Comparison of ENCODE assay signal across 8 cellular contexts in the genomic region with DNA sequence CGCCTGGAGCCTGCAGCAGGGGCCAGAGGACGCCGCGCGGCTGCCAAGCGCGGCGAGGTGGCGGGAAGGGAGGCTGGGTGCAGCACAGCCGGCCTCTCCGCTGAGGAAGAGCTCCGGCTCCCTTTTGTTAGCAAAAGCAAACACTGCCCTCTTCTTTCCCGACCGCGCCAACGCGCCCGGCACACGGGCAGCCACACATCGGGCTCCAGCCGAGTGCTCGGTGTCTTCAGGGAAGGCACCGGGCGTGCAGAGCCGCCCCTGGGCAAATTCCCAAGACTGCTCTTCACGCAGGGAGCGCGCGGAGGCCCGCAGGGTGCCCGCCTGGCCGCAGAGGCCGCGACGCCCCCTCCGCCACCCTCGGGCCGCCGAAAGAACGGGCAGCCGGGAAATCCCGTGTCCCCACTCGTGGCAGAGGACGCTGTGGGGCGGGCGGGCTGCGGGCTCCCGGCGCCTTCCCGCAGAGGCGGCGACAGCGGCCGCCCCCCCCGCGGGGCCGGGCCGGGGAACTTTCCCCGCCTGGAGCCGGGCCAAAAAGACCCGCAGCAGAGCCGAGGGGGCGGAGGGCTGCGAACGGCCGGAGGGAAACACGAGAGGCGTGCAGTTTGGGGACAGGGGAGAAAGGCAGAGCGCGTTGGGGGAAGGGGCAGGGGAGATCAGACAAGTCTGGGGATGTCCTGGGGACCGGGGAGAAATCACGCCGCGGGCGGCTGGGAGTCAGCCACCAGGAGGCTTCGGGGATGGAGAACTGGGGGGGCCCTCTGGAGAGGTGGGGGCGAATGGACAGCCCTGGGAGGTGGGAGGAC. TPM values are rescaled to one million over a fixed set of nuclear protein-coding genes. Genes with fewer than 3 reads are reported as not detected.
DNase-seq lines count a peak whose midpoint lies in the region; ATAC-seq and TF ChIP-seq lines count a peak whose summit lies in the region.

No MANE protein-coding gene starts in this region.

- H3K27ac ChIP-seq in HUES48 (ENCODE audit: low read depth, low read length), result no peak overlapping the region
- peak overlapping the region; percentile 28 to 89 (median 76) for H3K27ac ChIP-seq in body of pancreas

- no peak overlapping the region for H3K9ac ChIP-seq in HUES48 (ENCODE audit: low read depth, low read length)

- H3K27me3 ChIP-seq in HUES48 (ENCODE audit: control insufficient read depth, insufficient read depth, low read length) (peaks cover 69% of the 10 kb centered on the region), body of pancreas (no peaks in the 10 kb centered on the region)

- DNase-seq in DMS153 (lab: John Stamatoyannopoulos, UW) (peak; percentile 79), body of pancreas (peak; percentile 55 to 66 (median 64)), retinal pigment epithelial cell (ENCODE audit: low read depth) (peak; percentile 52), iPS-NIHi11 (ENCODE audit: low spot score) (no peak)

- H3K4me1 ChIP-seq in HUES48 (ENCODE audit: control insufficient read depth, insufficient read depth, low read length) (peaks cover 29% of the 10 kb centered on the region), body of pancreas (peaks cover 27% of the 10 kb centered on the region)

- WGBS in body of pancreas, 2 donors, result 1% methylated on average over 19 to 75 of the region's 77 CpGs

- ATAC-seq in body of pancreas, result peak; percentile 25
- ATAC-seq in HG02970 (IDR thresholded peaks at IDR 0.05; ENCODE audit: low FRiP score, unreplicated experiment), result no peak

- intact Hi-C loops in body of pancreas (cut with DNase I), result no loop called here

- H3K9me3 ChIP-seq in HUES48 (ENCODE audit: control insufficient read depth, insufficient read depth, low read length), result no peaks in the 10 kb centered on the region
- H3K9me3 ChIP-seq in body of pancreas, result no peaks in the 10 kb centered on the region
- H3K9me3 ChIP-seq in iPS-18c (ENCODE audit: control insufficient read depth, insufficient read depth, low read length), result no peaks in the 10 kb centered on the region

- peak in 1 of 3 donors; percentile 18 for TF ChIP-seq POLR2A in body of pancreas (IDR thresholded peaks at IDR 0.05)

- H3K4me3 ChIP-seq in HUES48 (ENCODE audit: low read depth, low read length) (peak overlapping the region; percentile 85), body of pancreas (peak overlapping the region; percentile 39 to 49), iPS-18c (ENCODE audit: insufficient read depth, low read depth, low read length) (peak overlapping the region; percentile 74), retinal pigment epithelial cell (ENCODE audit: low read length) (peak overlapping the region; percentile 83)

- H3K36me3 ChIP-seq in HUES48 (ENCODE audit: control insufficient read depth, insufficient read depth, low read length) (no peaks in the 10 kb centered on the region), body of pancreas (replicated peaks in 1 of 2; ENCODE audit: insufficient read depth in 1 of 2, low read depth in 2 of 2) (no peaks in the 10 kb centered on the region)

- TF ChIP-seq CTCF in body of pancreas (IDR thresholded peaks at IDR 0.05), result peak in 6 of 7 experiments; percentile 22 to 40 (median 33)
- peak; percentile 56 for TF ChIP-seq CTCF in retinal pigment epithelial cell (conservative IDR thresholded peaks at IDR 0.05; ENCODE audit: low read depth, low read length)

TF ChIP-seq in PFSK-1, 5 proteins besides CTCF, POLR2A, EP300 and RAD21:
- peak; percentile 55; the same call in 1 of the 2 replicates for TF ChIP-seq SIN3A (IDR thresholded peaks at IDR 0.05; ENCODE audit: borderline replicate concordance, insufficient read depth, low read length)
- no peak for TF ChIP-seq TAF1 (IDR thresholded peaks at IDR 0.05; ENCODE audit: borderline replicate concordance, insufficient read depth, low read length)
- TF ChIP-seq, protein P1, sequence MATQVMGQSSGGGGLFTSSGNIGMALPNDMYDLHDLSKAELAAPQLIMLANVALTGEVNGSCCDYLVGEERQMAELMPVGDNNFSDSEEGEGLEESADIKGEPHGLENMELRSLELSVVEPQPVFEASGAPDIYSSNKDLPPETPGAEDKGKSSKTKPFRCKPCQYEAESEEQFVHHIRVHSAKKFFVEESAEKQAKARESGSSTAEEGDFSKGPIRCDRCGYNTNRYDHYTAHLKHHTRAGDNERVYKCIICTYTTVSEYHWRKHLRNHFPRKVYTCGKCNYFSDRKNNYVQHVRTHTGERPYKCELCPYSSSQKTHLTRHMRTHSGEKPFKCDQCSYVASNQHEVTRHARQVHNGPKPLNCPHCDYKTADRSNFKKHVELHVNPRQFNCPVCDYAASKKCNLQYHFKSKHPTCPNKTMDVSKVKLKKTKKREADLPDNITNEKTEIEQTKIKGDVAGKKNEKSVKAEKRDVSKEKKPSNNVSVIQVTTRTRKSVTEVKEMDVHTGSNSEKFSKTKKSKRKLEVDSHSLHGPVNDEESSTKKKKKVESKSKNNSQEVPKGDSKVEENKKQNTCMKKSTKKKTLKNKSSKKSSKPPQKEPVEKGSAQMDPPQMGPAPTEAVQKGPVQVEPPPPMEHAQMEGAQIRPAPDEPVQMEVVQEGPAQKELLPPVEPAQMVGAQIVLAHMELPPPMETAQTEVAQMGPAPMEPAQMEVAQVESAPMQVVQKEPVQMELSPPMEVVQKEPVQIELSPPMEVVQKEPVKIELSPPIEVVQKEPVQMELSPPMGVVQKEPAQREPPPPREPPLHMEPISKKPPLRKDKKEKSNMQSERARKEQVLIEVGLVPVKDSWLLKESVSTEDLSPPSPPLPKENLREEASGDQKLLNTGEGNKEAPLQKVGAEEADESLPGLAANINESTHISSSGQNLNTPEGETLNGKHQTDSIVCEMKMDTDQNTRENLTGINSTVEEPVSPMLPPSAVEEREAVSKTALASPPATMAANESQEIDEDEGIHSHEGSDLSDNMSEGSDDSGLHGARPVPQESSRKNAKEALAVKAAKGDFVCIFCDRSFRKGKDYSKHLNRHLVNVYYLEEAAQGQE (IDR thresholded peaks at IDR 0.05; ENCODE audit: insufficient read depth in 1 of 2, low read depth in 2 of 2, low read length in 2 of 2), result no peak
- TF ChIP-seq FOXP2 (optimal IDR thresholded peaks at IDR 0.05; ENCODE audit: borderline replicate concordance, extremely low read depth, extremely low read length, insufficient read depth), result no peak
TF ChIP-seq in PFSK-1: peak in this region for 1.

RNA-seq across cellular contexts. Expression of a gene that starts 0.9 kb away (rescaled TPM):
- 21.4 TPM for polyA plus RNA-seq in PFSK-1 (2012; ENCODE audit: insufficient read length, low read depth)
- total RNA-seq in body of pancreas, result 10 to 100 TPM; 12.5 to 13.7 TPM
